Comparison of ENCODE assay signal across 1 cellular context in the genomic region with DNA sequence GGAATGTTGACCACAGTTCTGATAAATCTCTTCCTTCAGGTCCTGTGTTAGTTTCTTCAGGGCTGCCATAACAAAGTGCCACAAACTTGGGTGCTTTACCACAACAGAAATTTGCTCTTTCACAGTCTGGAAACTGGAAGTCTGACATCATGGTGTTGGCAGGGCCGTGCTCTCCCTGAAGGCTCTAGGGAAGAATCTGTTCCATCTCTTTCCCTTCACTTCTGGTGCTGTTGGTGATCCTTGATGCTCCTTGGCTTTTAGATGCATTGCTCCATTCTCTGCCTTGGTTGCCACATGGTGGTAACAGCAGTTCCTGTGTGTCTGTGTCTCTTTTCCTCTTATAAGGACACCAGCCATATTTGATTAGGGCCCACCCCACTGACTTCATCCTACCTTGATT.
TF ChIP-seq lines count a peak whose summit lies in the region.

No MANE protein-coding gene starts in this region.

TF ChIP-seq in HepG2, 621 proteins besides CTCF, POLR2A, EP300 and RAD21:
- TF ChIP-seq ATF7 (IDR thresholded peaks at IDR 0.05) (no peak), ATF7 (CRISPR knock-in tag; IDR thresholded peaks at IDR 0.05) (no peak), CC2D1A (CRISPR knock-in tag; IDR thresholded peaks at IDR 0.05) (no peak), ONECUT2 (CRISPR knock-in tag; IDR thresholded peaks at IDR 0.05) (no peak), TAF15 (IDR thresholded peaks at IDR 0.05; ENCODE audit: low read depth, low read length, poor library complexity, severe bottlenecking) (no peak), ZNF3 (CRISPR knock-in tag; IDR thresholded peaks at IDR 0.05) (no peak), SRF (IDR thresholded peaks at IDR 0.05; ENCODE audit: low read depth, low read length) (no peak), ZNF274 (CRISPR knock-in tag; IDR thresholded peaks at IDR 0.05) (no peak), ZNF547 (CRISPR knock-in tag; IDR thresholded peaks at IDR 0.05) (no peak), CHCHD3 (CRISPR knock-in tag; IDR thresholded peaks at IDR 0.05) (no peak), ZNF383 (CRISPR knock-in tag; IDR thresholded peaks at IDR 0.05; ENCODE audit: borderline replicate concordance) (no peak)
- TF ChIP-seq, protein P1, sequence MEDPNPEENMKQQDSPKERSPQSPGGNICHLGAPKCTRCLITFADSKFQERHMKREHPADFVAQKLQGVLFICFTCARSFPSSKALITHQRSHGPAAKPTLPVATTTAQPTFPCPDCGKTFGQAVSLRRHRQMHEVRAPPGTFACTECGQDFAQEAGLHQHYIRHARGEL (CRISPR knock-in tag; IDR thresholded peaks at IDR 0.05) = no peak
